ENCODE assay signal across 1 cellular context in the genomic region with DNA sequence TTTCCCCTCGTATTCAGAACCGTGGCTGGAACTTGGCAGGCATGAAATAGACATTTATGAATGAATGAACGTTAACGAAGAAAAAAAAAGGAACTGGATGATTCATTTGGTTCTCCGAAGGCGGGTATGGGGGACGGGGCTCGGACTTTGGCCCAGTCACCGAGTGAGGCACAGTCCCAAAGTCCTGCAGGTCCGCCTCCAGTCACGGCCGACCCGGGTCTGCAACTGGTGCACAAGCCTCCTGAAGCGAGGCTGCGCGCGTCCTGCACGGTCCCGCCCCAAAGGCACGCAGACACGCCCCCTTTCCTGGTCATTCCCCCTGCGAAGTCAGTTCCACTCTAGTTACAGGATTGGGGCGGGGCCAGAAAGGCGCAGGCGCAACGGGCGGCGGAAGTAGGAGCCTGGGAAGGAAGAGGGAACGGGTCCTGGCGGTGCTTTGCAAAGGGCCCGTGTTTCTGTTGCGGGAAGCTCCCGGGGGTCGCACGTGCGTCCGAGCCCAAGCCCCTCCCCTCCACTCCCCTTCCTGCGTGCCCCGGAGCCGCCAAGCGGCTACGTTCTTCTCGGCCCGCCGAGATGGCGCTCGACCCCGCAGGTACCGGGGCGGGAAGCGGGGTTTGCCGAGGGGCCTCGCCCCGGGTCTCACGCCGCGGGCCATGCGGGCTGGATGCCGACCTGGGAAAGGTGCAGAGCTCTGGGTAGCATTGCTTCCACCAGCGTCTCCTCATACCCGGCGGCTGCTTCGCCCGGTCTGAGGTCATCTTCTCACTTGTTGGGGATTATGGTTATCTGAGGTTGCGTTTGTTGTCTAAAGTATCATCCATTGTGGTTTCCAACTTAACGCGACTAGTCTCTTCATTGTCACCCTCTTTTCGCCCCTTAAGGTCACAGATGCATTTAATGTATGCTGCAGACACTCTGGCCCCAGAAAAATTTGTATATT.
TF ChIP-seq lines count a peak whose summit lies in the region.

A gene with protein sequence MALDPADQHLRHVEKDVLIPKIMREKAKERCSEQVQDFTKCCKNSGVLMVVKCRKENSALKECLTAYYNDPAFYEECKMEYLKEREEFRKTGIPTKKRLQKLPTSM (plus strand): TSS at position 399 of the 940 bp plus-strand sequence. CDS start 175 bp downstream, at position 574.

TF ChIP-seq in HepG2, 621 proteins besides CTCF, POLR2A, EP300 and RAD21 (continued from another document and continues in another):
- TF ChIP-seq, protein P1, sequence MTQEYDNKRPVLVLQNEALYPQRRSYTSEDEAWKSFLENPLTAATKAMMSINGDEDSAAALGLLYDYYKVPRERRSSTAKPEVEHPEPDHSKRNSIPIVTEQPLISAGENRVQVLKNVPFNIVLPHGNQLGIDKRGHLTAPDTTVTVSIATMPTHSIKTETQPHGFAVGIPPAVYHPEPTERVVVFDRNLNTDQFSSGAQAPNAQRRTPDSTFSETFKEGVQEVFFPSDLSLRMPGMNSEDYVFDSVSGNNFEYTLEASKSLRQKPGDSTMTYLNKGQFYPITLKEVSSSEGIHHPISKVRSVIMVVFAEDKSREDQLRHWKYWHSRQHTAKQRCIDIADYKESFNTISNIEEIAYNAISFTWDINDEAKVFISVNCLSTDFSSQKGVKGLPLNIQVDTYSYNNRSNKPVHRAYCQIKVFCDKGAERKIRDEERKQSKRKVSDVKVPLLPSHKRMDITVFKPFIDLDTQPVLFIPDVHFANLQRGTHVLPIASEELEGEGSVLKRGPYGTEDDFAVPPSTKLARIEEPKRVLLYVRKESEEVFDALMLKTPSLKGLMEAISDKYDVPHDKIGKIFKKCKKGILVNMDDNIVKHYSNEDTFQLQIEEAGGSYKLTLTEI (CRISPR knock-in tag; conservative IDR thresholded peaks at IDR 0.05) = no peak
- TF ChIP-seq SMARCC2 (IDR thresholded peaks at IDR 0.05) (no peak), SMAD9 (CRISPR knock-in tag; IDR thresholded peaks at IDR 0.05) (peak; percentile 11; the same call in 1 of the 2 replicates), IRF2 (CRISPR knock-in tag; IDR thresholded peaks at IDR 0.05) (peak; percentile 39; the same call in 1 of the 2 replicates), MTA3 (CRISPR knock-in tag; IDR thresholded peaks at IDR 0.05) (no peak), TCF7 (IDR thresholded peaks at IDR 0.05; ENCODE audit: low read depth) (no peak), POGZ (CRISPR knock-in tag; IDR thresholded peaks at IDR 0.05) (peak; percentile 93), NFYC (CRISPR knock-in tag; IDR thresholded peaks at IDR 0.05) (peak; percentile 35; the same call in 1 of the 2 replicates), SALL1 (CRISPR knock-in tag; IDR thresholded peaks at IDR 0.05) (peak; percentile 91), PAF1 (CRISPR knock-in tag; IDR thresholded peaks at IDR 0.05) (no peak), STAG1 (CRISPR knock-in tag; IDR thresholded peaks at IDR 0.05) (no peak), TAF15 (IDR thresholded peaks at IDR 0.05; ENCODE audit: low read depth, low read length, poor library complexity, severe bottlenecking) (peak; percentile 57), SP5 (CRISPR knock-in tag; IDR thresholded peaks at IDR 0.05; ENCODE audit: borderline replicate concordance, low read depth) (peak; percentile 95), TBP (CRISPR knock-in tag; IDR thresholded peaks at IDR 0.05) (no peak), ZSCAN21 (CRISPR knock-in tag; IDR thresholded peaks at IDR 0.05; ENCODE audit: borderline replicate concordance) (peak; percentile 73; the same call in 1 of the 2 replicates), HNRNPK (IDR thresholded peaks at IDR 0.05; ENCODE audit: low read depth, low read length, poor library complexity, severe bottlenecking) (peak; percentile 61), ZNF101 (CRISPR knock-in tag; IDR thresholded peaks at IDR 0.05; ENCODE audit: borderline replicate concordance, low read depth) (peak; percentile 72; the same call in 1 of the 2 replicates), PITX1 (CRISPR knock-in tag; IDR thresholded peaks at IDR 0.05) (peak; percentile 26; the same call in 1 of the 2 replicates), ZEB1 (IDR thresholded peaks at IDR 0.05; ENCODE audit: insufficient replicate concordance, low read depth) (no peak), SAFB2 (CRISPR knock-in tag; IDR thresholded peaks at IDR 0.05; ENCODE audit: borderline replicate concordance, low read depth) (peak; percentile 85), CENPT (CRISPR knock-in tag; IDR thresholded peaks at IDR 0.05; ENCODE audit: low read depth) (0 out of 2 replicates have a peak, but pooled peaks have one; percentile 53), SOX5 (CRISPR knock-in tag; IDR thresholded peaks at IDR 0.05; ENCODE audit: borderline replicate concordance) (peak; percentile 73), ATF1 (CRISPR knock-in tag; IDR thresholded peaks at IDR 0.05) (no peak), MBD4 (IDR thresholded peaks at IDR 0.05; ENCODE audit: borderline replicate concordance, low read length) (no peak)
- TF ChIP-seq, protein P2, sequence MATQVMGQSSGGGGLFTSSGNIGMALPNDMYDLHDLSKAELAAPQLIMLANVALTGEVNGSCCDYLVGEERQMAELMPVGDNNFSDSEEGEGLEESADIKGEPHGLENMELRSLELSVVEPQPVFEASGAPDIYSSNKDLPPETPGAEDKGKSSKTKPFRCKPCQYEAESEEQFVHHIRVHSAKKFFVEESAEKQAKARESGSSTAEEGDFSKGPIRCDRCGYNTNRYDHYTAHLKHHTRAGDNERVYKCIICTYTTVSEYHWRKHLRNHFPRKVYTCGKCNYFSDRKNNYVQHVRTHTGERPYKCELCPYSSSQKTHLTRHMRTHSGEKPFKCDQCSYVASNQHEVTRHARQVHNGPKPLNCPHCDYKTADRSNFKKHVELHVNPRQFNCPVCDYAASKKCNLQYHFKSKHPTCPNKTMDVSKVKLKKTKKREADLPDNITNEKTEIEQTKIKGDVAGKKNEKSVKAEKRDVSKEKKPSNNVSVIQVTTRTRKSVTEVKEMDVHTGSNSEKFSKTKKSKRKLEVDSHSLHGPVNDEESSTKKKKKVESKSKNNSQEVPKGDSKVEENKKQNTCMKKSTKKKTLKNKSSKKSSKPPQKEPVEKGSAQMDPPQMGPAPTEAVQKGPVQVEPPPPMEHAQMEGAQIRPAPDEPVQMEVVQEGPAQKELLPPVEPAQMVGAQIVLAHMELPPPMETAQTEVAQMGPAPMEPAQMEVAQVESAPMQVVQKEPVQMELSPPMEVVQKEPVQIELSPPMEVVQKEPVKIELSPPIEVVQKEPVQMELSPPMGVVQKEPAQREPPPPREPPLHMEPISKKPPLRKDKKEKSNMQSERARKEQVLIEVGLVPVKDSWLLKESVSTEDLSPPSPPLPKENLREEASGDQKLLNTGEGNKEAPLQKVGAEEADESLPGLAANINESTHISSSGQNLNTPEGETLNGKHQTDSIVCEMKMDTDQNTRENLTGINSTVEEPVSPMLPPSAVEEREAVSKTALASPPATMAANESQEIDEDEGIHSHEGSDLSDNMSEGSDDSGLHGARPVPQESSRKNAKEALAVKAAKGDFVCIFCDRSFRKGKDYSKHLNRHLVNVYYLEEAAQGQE (IDR thresholded peaks at IDR 0.05; ENCODE audit: borderline replicate concordance in 1 of 2, low read depth in 1 of 2, low read length in 2 of 2) = peak in 1 of 2 experiments; percentile 52; a peak in 2 of 4 replicates
- TF ChIP-seq, protein P3, sequence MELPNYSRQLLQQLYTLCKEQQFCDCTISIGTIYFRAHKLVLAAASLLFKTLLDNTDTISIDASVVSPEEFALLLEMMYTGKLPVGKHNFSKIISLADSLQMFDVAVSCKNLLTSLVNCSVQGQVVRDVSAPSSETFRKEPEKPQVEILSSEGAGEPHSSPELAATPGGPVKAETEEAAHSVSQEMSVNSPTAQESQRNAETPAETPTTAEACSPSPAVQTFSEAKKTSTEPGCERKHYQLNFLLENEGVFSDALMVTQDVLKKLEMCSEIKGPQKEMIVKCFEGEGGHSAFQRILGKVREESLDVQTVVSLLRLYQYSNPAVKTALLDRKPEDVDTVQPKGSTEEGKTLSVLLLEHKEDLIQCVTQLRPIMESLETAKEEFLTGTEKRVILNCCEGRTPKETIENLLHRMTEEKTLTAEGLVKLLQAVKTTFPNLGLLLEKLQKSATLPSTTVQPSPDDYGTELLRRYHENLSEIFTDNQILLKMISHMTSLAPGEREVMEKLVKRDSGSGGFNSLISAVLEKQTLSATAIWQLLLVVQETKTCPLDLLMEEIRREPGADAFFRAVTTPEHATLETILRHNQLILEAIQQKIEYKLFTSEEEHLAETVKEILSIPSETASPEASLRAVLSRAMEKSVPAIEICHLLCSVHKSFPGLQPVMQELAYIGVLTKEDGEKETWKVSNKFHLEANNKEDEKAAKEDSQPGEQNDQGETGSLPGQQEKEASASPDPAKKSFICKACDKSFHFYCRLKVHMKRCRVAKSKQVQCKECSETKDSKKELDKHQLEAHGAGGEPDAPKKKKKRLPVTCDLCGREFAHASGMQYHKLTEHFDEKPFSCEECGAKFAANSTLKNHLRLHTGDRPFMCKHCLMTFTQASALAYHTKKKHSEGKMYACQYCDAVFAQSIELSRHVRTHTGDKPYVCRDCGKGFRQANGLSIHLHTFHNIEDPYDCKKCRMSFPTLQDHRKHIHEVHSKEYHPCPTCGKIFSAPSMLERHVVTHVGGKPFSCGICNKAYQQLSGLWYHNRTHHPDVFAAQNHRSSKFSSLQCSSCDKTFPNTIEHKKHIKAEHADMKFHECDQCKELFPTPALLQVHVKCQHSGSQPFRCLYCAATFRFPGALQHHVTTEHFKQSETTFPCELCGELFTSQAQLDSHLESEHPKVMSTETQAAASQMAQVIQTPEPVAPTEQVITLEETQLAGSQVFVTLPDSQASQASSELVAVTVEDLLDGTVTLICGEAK (IDR thresholded peaks at IDR 0.05) = no peak
- TF ChIP-seq, protein P3 (CRISPR knock-in tag; IDR thresholded peaks at IDR 0.05) = peak; percentile 85
- TF ChIP-seq, protein P4, sequence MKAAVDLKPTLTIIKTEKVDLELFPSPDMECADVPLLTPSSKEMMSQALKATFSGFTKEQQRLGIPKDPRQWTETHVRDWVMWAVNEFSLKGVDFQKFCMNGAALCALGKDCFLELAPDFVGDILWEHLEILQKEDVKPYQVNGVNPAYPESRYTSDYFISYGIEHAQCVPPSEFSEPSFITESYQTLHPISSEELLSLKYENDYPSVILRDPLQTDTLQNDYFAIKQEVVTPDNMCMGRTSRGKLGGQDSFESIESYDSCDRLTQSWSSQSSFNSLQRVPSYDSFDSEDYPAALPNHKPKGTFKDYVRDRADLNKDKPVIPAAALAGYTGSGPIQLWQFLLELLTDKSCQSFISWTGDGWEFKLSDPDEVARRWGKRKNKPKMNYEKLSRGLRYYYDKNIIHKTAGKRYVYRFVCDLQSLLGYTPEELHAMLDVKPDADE (CRISPR knock-in tag; IDR thresholded peaks at IDR 0.05) = no peak
- TF ChIP-seq, protein P5, sequence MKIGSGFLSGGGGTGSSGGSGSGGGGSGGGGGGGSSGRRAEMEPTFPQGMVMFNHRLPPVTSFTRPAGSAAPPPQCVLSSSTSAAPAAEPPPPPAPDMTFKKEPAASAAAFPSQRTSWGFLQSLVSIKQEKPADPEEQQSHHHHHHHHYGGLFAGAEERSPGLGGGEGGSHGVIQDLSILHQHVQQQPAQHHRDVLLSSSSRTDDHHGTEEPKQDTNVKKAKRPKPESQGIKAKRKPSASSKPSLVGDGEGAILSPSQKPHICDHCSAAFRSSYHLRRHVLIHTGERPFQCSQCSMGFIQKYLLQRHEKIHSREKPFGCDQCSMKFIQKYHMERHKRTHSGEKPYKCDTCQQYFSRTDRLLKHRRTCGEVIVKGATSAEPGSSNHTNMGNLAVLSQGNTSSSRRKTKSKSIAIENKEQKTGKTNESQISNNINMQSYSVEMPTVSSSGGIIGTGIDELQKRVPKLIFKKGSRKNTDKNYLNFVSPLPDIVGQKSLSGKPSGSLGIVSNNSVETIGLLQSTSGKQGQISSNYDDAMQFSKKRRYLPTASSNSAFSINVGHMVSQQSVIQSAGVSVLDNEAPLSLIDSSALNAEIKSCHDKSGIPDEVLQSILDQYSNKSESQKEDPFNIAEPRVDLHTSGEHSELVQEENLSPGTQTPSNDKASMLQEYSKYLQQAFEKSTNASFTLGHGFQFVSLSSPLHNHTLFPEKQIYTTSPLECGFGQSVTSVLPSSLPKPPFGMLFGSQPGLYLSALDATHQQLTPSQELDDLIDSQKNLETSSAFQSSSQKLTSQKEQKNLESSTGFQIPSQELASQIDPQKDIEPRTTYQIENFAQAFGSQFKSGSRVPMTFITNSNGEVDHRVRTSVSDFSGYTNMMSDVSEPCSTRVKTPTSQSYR (CRISPR knock-in tag; IDR thresholded peaks at IDR 0.05; ENCODE audit: borderline replicate concordance) = peak; percentile 46; the same call in 1 of the 2 replicates
- TF ChIP-seq, protein P6, sequence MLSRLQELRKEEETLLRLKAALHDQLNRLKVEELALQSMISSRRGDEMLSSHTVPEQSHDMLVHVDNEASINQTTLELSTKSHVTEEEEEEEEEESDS (CRISPR knock-in tag; IDR thresholded peaks at IDR 0.05; ENCODE audit: borderline replicate concordance) = no peak
